ENCODE assay signal across 8 cellular contexts in genomic region chr10:91201213-91201996, GRCh38. TPM values are rescaled to one million over a fixed set of nuclear protein-coding genes. Genes with fewer than 3 reads are reported as not detected.
A peak's percentile ranks its signal among the peaks of the same experiment; 100 is the strongest.
DNase-seq lines count a peak whose midpoint lies in the region; ATAC-seq and TF ChIP-seq lines count a peak whose summit lies in the region.

No MANE protein-coding gene starts in this region.

- H3K27ac ChIP-seq in heart left ventricle: peak overlapping the region in 10 of 12 donors; percentile 32 to 80 (median 64)

- intact Hi-C loops in heart left ventricle (cut with DNase I): no loop called here
- intact Hi-C loops in Right ventricle myocardium inferior (cut with DNase I): no loop called here

- peak overlapping the region; percentile 68 for H3K4me3 Mint-ChIP-seq in activated naive CD4-positive, alpha-beta T cell treated with anti-CD3 and anti-CD28 coated beads, Interleukin-2, amount 50 U/mL, for 24 hours

- DNase-seq in heart left ventricle: no peak
- no peak for DNase-seq in Right ventricle myocardium inferior (ENCODE audit: missing footprints)
- peak; percentile 53 for DNase-seq in stimulated activated naive CD8-positive, alpha-beta T cell treated with anti-CD3 and anti-CD28 coated beads, Interleukin-15, Interleukin-2, amounts not matched to agents 100 U/mL and 50 U/mL, for 24 hours
- no peak for DNase-seq in GM10248 (ENCODE audit: extremely low spot score)
- DNase-seq in NCI-H2227 treated with DMSO at 0.1 percent for 48 hours (lab: John Stamatoyannopoulos, UW): no peak
- no peak for DNase-seq in NOMO-1 (lab: John Stamatoyannopoulos, UW; ENCODE audit: unreplicated experiment in 2 of 2)

- H3K27ac Mint-ChIP-seq in activated naive CD4-positive, alpha-beta T cell treated with anti-CD3 and anti-CD28 coated beads, Interleukin-2, amount 50 U/mL, for 24 hours: peak overlapping the region; percentile 89

- peaks cover 7 to 78% (median 50%) of the 10 kb centered on the region in 12 donors for H3K4me1 ChIP-seq in heart left ventricle

- CTCF ChIA-PET in GM10248 (lab: Yijun Ruan, JAX): interaction anchor here (0.6 to 2.5 kb wide), 11 partner anchors 9 to 290 kb away, joined by 3 to 15 read pairs (median 3); no protein-coding TSS in a partner anchor

- H3K4me1 Mint-ChIP-seq in activated naive CD4-positive, alpha-beta T cell treated with anti-CD3 and anti-CD28 coated beads, Interleukin-2, amount 50 U/mL, for 24 hours: peaks cover 88% of the 10 kb centered on the region

- TF ChIP-seq CTCF in heart left ventricle (IDR thresholded peaks at IDR 0.05) (no peak), GM10248 (IDR thresholded peaks at IDR 0.05; ENCODE audit: control extremely low read depth, extremely low read depth, low read depth, missing control alignments) (no peak)

- H3K9me3 Mint-ChIP-seq in activated naive CD4-positive, alpha-beta T cell treated with anti-CD3 and anti-CD28 coated beads, Interleukin-2, amount 50 U/mL, for 24 hours: no peaks in the 10 kb centered on the region

- no peaks in the 10 kb centered on the region for H3K36me3 ChIP-seq in heart left ventricle

- 35 to 43% (median 36%) methylated on average over 3 of the region's 3 CpGs for WGBS in heart left ventricle, 4 donors

- H3K36me3 Mint-ChIP-seq in activated naive CD4-positive, alpha-beta T cell treated with anti-CD3 and anti-CD28 coated beads, Interleukin-2, amount 50 U/mL, for 24 hours: peaks cover 6% of the 10 kb centered on the region

- H3K9me3 ChIP-seq in heart left ventricle: no peaks in the 10 kb centered on the region

- POLR2A ChIA-PET in GM10248 (lab: Yijun Ruan, JAX): interaction anchor here (0.5 kb wide), 1 partner anchor 8 kb away, joined by 3 read pairs; no protein-coding TSS in a partner anchor

- TF ChIP-seq POLR2A in heart left ventricle (IDR thresholded peaks at IDR 0.05): no peak

- H3K27me3 ChIP-seq in heart left ventricle: no peaks in the 10 kb centered on the region

- no peaks in the 10 kb centered on the region for H3K27me3 Mint-ChIP-seq in activated naive CD4-positive, alpha-beta T cell treated with anti-CD3 and anti-CD28 coated beads, Interleukin-2, amount 50 U/mL, for 24 hours

- peak overlapping the region in 1 of 12 donors; percentile 11 for H3K4me3 ChIP-seq in heart left ventricle

- ATAC-seq in heart left ventricle (peak in 2 of 4 donors; percentile 2 to 14), Right ventricle myocardium inferior (no peak), HG03196 (IDR thresholded peaks at IDR 0.05; ENCODE audit: unreplicated experiment) (peak; percentile 48)
- ATAC-seq in stimulated activated naive CD8-positive, alpha-beta T cell treated with anti-CD3 and anti-CD28 coated beads, Interleukin-15, Interleukin-2, amounts not matched to agents 100 U/mL and 50 U/mL, for 24 hours: peak; percentile 50

RNA-seq across cellular contexts. Expression of gene PCGF5, which starts 19.1 kb away (rescaled TPM):
- 10 to 100 TPM; 54.2 to 90.7 (median 85.6) TPM for total RNA-seq in heart left ventricle
- polyA plus RNA-seq in heart left ventricle: 10 to 100 TPM; 58.2 to 86.3 TPM
- 63.2 TPM for total RNA-seq in Right ventricle myocardium inferior
